8 cellular contexts compared by ENCODE assay signal in genomic region chr6:6788394-6789020, GRCh38.
DNase-seq lines count a peak whose midpoint lies in the region; ATAC-seq and TF ChIP-seq lines count a peak whose summit lies in the region.

No MANE protein-coding gene starts in this region.

- no peaks in the 10 kb centered on the region for H3K27me3 ChIP-seq in PC-3 (ENCODE audit: low read length)

- no peaks in the 10 kb centered on the region for H3K79me2 ChIP-seq in PC-3 (ENCODE audit: low read length)

- POLR2A ChIA-PET in PC-3 (lab: Charles Lee; ENCODE audit: unreplicated experiment) = no interaction called here

- peak; percentile 68 for ATAC-seq in HG02610 (IDR thresholded peaks at IDR 0.05; ENCODE audit: unreplicated experiment)
- no peak for ATAC-seq in PC-3
- no peak for ATAC-seq in GM19023 (IDR thresholded peaks at IDR 0.05; ENCODE audit: unreplicated experiment)
- no peak for ATAC-seq in GM21576 (IDR thresholded peaks at IDR 0.05; ENCODE audit: unreplicated experiment)

- no TSS peak for BruUV-seq in PC-3 (replicated peaks; lab: Mats Ljungman, UMichigan)

- H3K4me3 ChIP-seq in PC-3 (ENCODE audit: low read length) = no peak overlapping the region

- intact Hi-C loops in PC-3 (cut with micrococcal nuclease) = no loop called here

- H3K4me2 ChIP-seq in PC-3 (ENCODE audit: low read length) = no peak overlapping the region

- H3K36me3 ChIP-seq in PC-3 (ENCODE audit: low read depth, low read length) = no peaks in the 10 kb centered on the region

- peak overlapping the region; percentile 94 for H3K27ac ChIP-seq in PC-3 (ENCODE audit: low read length)

- H3K4me1 ChIP-seq in PC-3 (ENCODE audit: insufficient read depth, low read length) = peaks cover 28% of the 10 kb centered on the region

- no peaks in the 10 kb centered on the region for H3F3A ChIP-seq in PC-3 (ENCODE audit: low read length, unreplicated experiment)

- no peaks in the 10 kb centered on the region for H3K9me2 ChIP-seq in PC-3 (replicated peaks; ENCODE audit: low read length)

- H4K20me1 ChIP-seq in PC-3 (ENCODE audit: low read length) = no peaks in the 10 kb centered on the region

- H3K9me3 ChIP-seq in PC-3 (ENCODE audit: low read length) = no peaks in the 10 kb centered on the region

- peak; percentile 66 for TF ChIP-seq CTCF in PC-3 (conservative IDR thresholded peaks at IDR 0.05; ENCODE audit: low read depth, low read length)

- DNase-seq in EH (ENCODE audit: low read depth) = peak; percentile 6
- DNase-seq in PC-3 = peak; percentile 40
- peak; percentile 40 for DNase-seq in germinal center (ENCODE audit: low spot score)
- DNase-seq in cerebellar cortex (ENCODE audit: low spot score) = no peak
- DNase-seq in activated effector memory CD4-positive, alpha-beta T cell treated with anti-CD3 and anti-CD28 coated beads, Interleukin-2, amount 50 U/mL, for 16 hours = no peak

- CTCF ChIA-PET in PC-3 (lab: Charles Lee) = no interaction called here

- H3K9ac ChIP-seq in PC-3 (ENCODE audit: low read length) = peak overlapping the region; percentile 14; the same call in 1 of the 2 replicates

- no peak overlapping the region for H2AFZ ChIP-seq in PC-3 (ENCODE audit: low read length)

Comparison
In these comparisons a context has a peak if more than half of its experiments do, and no peak if none do; other contexts are left out.
1. DNase-seq: peak in EH (single experiment), PC-3 (single experiment) and germinal center (single experiment); none in cerebellar cortex (single experiment) and activated effector memory CD4-positive, alpha-beta T cell treated with anti-CD3 and anti-CD28 coated beads, Interleukin-2, amount 50 U/mL, for 16 hours (single experiment).